In genomic region chr16:17368951-17369350, GRCh38 we compare ENCODE assay signal across 12 cellular contexts.
DNase-seq lines count a peak whose midpoint lies in the region; TF ChIP-seq lines count a peak whose summit lies in the region.
"Had no signal": no experiment of that assay in that cellular context is flagged by ENCODE, and none has a peak within 500 bp of the region (broad histone marks: within the 10 kb centered on the region; RNA-seq: fewer than 3 reads in every experiment).

No MANE protein-coding gene starts in this region.

- H3K36me3 ChIP-seq in tibial artery = no peaks in the 10 kb centered on the region

- peak overlapping the region; percentile 63 to 64 for H3K27ac ChIP-seq in tibial artery

- DNase-seq in activated T-cell treated with anti-CD3 and anti-CD28 coated beads, Interleukin-2, amount 50 U/mL, for 24 hours = no peak
- DNase-seq in activated T-cell treated with anti-CD3 and anti-CD28 coated beads for 4 hours = no peak
- DNase-seq in activated CD4-positive, alpha-beta memory T cell treated with anti-CD3 and anti-CD28 coated beads for 36 hours = peak; percentile 29
- DNase-seq in immature natural killer cell = peak; percentile 59 to 63 (median 60)
- DNase-seq in tibial artery = no peak
- DNase-seq in HUDEP-2 (lab: John Stamatoyannopoulos, UW; ENCODE audit: unreplicated experiment in 76 of 76) = no peak
- no peak for DNase-seq in OCI-M1 (lab: John Stamatoyannopoulos, UW)
- DNase-seq in HuH-7.5 (ENCODE audit: low spot score) = no peak
- DNase-seq: amniotic stem cell, NCI-H524 treated with DMSO at 0.1 percent for 48 hours, SHP77 treated with DMSO at 0.1 percent for 48 hours had no signal

- CTCF ChIA-PET in activated CD4-positive, alpha-beta memory T cell treated with anti-CD3 and anti-CD28 coated beads for 36 hours (lab: Charles Lee) = interaction anchor here (0.9 to 3.0 kb wide), 3 partner anchors 9 to 48 kb away, joined by 3 to 9 read pairs (median 3); no protein-coding TSS in a partner anchor

- no peaks in the 10 kb centered on the region for H3K27me3 Mint-ChIP-seq in activated T-cell treated with anti-CD3 and anti-CD28 coated beads, Interleukin-2, amount 50 U/mL, for 24 hours
- no peaks in the 10 kb centered on the region for H3K27me3 Mint-ChIP-seq in activated CD4-positive, alpha-beta memory T cell treated with anti-CD3 and anti-CD28 coated beads for 36 hours
- H3K27me3 Mint-ChIP-seq in immature natural killer cell (ENCODE audit: low read depth in 3 of 3) = peaks cover 14 to 35% (median 18%) of the 10 kb centered on the region in 3 donors
- H3K27me3 Mint-ChIP-seq: progenitor cell of endocrine pancreas had no signal

- H3K4me1 Mint-ChIP-seq in activated T-cell treated with anti-CD3 and anti-CD28 coated beads, Interleukin-2, amount 50 U/mL, for 24 hours (ENCODE audit: low read depth) = peaks cover 89% of the 10 kb centered on the region
- H3K4me1 Mint-ChIP-seq in activated CD4-positive, alpha-beta memory T cell treated with anti-CD3 and anti-CD28 coated beads for 36 hours (ENCODE audit: low read depth) = peaks cover 86% of the 10 kb centered on the region
- H3K4me1 Mint-ChIP-seq in immature natural killer cell = peaks cover 96 to 99% of the 10 kb centered on the region in 2 donors

- POLR2A ChIA-PET in activated CD4-positive, alpha-beta memory T cell treated with anti-CD3 and anti-CD28 coated beads for 36 hours (lab: Charles Lee) = interaction anchor here (1.0 to 2.0 kb wide), 6 partner anchors 10 to 298 kb away, joined by 3 to 10 read pairs (median 5); no protein-coding TSS in a partner anchor

- H3K27me3 ChIP-seq in tibial artery = no peaks in the 10 kb centered on the region

- intact Hi-C loops in activated CD4-positive, alpha-beta memory T cell treated with anti-CD3 and anti-CD28 coated beads for 36 hours (cut with micrococcal nuclease) = loop anchor here (1.0 to 10.0 kb wide), 2 partner anchors 10 to 154 kb away; no protein-coding TSS in a partner anchor
- intact Hi-C loops in tibial artery (cut with DNase I; ENCODE audit: low total_unique reads) = no loop called here

- TF ChIP-seq CTCF in tibial artery (IDR thresholded peaks at IDR 0.05) = no peak

- peak overlapping the region; percentile 96 for H3K27ac Mint-ChIP-seq in activated T-cell treated with anti-CD3 and anti-CD28 coated beads, Interleukin-2, amount 50 U/mL, for 24 hours
- peak overlapping the region; percentile 96 for H3K27ac Mint-ChIP-seq in activated CD4-positive, alpha-beta memory T cell treated with anti-CD3 and anti-CD28 coated beads for 36 hours
- peak overlapping the region; percentile 99 to 100 (median 99) for H3K27ac Mint-ChIP-seq in immature natural killer cell
- H3K27ac Mint-ChIP-seq: progenitor cell of endocrine pancreas had no signal

- peaks cover 7% of the 10 kb centered on the region for H3K36me3 Mint-ChIP-seq in activated T-cell treated with anti-CD3 and anti-CD28 coated beads, Interleukin-2, amount 50 U/mL, for 24 hours (ENCODE audit: low read depth)
- H3K36me3 Mint-ChIP-seq in activated CD4-positive, alpha-beta memory T cell treated with anti-CD3 and anti-CD28 coated beads for 36 hours = no peaks in the 10 kb centered on the region
- peaks cover 0 to 3% (median 0%) of the 10 kb centered on the region in 3 donors for H3K36me3 Mint-ChIP-seq in immature natural killer cell

- H3K4me3 Mint-ChIP-seq in activated T-cell treated with anti-CD3 and anti-CD28 coated beads, Interleukin-2, amount 50 U/mL, for 24 hours = peak overlapping the region; percentile 83
- peak overlapping the region; percentile 87 for H3K4me3 Mint-ChIP-seq in activated CD4-positive, alpha-beta memory T cell treated with anti-CD3 and anti-CD28 coated beads for 36 hours
- H3K4me3 Mint-ChIP-seq in immature natural killer cell = peak overlapping the region; percentile 90 to 97 (median 92)

- peaks cover 0 to 60% (median 34%) of the 10 kb centered on the region in 4 donors for H3K4me1 ChIP-seq in tibial artery

- H3K9me3 Mint-ChIP-seq in activated T-cell treated with anti-CD3 and anti-CD28 coated beads, Interleukin-2, amount 50 U/mL, for 24 hours = no peaks in the 10 kb centered on the region
- no peaks in the 10 kb centered on the region for H3K9me3 Mint-ChIP-seq in activated CD4-positive, alpha-beta memory T cell treated with anti-CD3 and anti-CD28 coated beads for 36 hours
- no peaks in the 10 kb centered on the region for H3K9me3 Mint-ChIP-seq in immature natural killer cell

- no peaks in the 10 kb centered on the region for H3K9me3 ChIP-seq in tibial artery

- H3K4me3 ChIP-seq in tibial artery = no peak overlapping the region

Comparison
In these comparisons a context has a peak if more than half of its experiments do, and no peak if none do; other contexts are left out.
1. DNase-seq: peak in activated CD4-positive, alpha-beta memory T cell treated with anti-CD3 and anti-CD28 coated beads for 36 hours (single experiment) and immature natural killer cell (3 of 3); none in activated T-cell treated with anti-CD3 and anti-CD28 coated beads, Interleukin-2, amount 50 U/mL, for 24 hours (single experiment), activated T-cell treated with anti-CD3 and anti-CD28 coated beads for 4 hours (single experiment), tibial artery (0 of 2), HUDEP-2 (0 of 76), OCI-M1 (single experiment) and HuH-7.5 (single experiment).
2. Peak in every context shown above with its lines, with median percentiles within 50 percentile points of each other: H3K27ac Mint-ChIP-seq and H3K4me3 Mint-ChIP-seq.